2 cellular contexts compared by ENCODE assay signal in the genomic region with DNA sequence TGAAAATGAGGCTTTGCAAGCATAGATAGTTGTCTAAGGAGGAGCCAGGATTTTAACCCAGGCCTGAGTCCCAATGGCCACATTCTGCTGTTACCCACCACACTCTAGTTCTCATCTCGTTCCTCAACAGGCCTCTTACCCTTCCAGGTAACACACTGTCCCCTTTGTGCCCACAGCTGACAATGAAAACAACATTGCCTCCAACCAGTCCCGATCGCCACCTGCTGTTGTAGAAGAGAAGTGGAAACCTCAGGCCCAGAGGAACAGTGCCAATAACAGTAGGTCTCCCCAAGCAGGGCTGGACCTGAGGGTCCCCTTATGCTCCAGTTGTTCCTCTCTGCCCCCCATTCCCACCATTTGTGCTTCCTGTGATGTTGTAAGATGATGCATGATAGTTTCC.
TF ChIP-seq lines count a peak whose summit lies in the region.

No MANE protein-coding gene starts in this region.

TF ChIP-seq in Ishikawa, 13 proteins besides CTCF, POLR2A, EP300 and RAD21 (continued from another document):
- TF ChIP-seq FOXM1 (IDR thresholded peaks at IDR 0.05; ENCODE audit: borderline replicate concordance, low read depth) = no peak
- TF ChIP-seq, protein P1, sequence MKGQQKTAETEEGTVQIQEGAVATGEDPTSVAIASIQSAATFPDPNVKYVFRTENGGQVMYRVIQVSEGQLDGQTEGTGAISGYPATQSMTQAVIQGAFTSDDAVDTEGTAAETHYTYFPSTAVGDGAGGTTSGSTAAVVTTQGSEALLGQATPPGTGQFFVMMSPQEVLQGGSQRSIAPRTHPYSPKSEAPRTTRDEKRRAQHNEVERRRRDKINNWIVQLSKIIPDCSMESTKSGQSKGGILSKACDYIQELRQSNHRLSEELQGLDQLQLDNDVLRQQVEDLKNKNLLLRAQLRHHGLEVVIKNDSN (IDR thresholded peaks at IDR 0.05) = no peak
- TF ChIP-seq TCF12 (IDR thresholded peaks at IDR 0.05; ENCODE audit: low read depth) = no peak
- TF ChIP-seq YY1 (IDR thresholded peaks at IDR 0.05; ENCODE audit: low read depth) = no peak
- TF ChIP-seq, protein P2, sequence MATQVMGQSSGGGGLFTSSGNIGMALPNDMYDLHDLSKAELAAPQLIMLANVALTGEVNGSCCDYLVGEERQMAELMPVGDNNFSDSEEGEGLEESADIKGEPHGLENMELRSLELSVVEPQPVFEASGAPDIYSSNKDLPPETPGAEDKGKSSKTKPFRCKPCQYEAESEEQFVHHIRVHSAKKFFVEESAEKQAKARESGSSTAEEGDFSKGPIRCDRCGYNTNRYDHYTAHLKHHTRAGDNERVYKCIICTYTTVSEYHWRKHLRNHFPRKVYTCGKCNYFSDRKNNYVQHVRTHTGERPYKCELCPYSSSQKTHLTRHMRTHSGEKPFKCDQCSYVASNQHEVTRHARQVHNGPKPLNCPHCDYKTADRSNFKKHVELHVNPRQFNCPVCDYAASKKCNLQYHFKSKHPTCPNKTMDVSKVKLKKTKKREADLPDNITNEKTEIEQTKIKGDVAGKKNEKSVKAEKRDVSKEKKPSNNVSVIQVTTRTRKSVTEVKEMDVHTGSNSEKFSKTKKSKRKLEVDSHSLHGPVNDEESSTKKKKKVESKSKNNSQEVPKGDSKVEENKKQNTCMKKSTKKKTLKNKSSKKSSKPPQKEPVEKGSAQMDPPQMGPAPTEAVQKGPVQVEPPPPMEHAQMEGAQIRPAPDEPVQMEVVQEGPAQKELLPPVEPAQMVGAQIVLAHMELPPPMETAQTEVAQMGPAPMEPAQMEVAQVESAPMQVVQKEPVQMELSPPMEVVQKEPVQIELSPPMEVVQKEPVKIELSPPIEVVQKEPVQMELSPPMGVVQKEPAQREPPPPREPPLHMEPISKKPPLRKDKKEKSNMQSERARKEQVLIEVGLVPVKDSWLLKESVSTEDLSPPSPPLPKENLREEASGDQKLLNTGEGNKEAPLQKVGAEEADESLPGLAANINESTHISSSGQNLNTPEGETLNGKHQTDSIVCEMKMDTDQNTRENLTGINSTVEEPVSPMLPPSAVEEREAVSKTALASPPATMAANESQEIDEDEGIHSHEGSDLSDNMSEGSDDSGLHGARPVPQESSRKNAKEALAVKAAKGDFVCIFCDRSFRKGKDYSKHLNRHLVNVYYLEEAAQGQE (IDR thresholded peaks at IDR 0.05; ENCODE audit: low read depth) = no peak
- TF ChIP-seq EGR1 (IDR thresholded peaks at IDR 0.05) = no peak
- no peak for TF ChIP-seq NFIC (IDR thresholded peaks at IDR 0.05)
TF ChIP-seq in Ishikawa: peak in this region for 0.

TF ChIP-seq in liver, 16 proteins besides CTCF, POLR2A, EP300 and RAD21 (continued from another document):
- TF ChIP-seq, protein P3, sequence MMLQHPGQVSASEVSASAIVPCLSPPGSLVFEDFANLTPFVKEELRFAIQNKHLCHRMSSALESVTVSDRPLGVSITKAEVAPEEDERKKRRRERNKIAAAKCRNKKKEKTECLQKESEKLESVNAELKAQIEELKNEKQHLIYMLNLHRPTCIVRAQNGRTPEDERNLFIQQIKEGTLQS (IDR thresholded peaks at IDR 0.05) = no peak
- TF ChIP-seq SP1 (IDR thresholded peaks at IDR 0.05) (no peak), FOXA2 (IDR thresholded peaks at IDR 0.05) (no peak), YY1 (IDR thresholded peaks at IDR 0.05) (no peak), EGR1 (IDR thresholded peaks at IDR 0.05; ENCODE audit: low read depth in 2 of 2) (no peak)
